ENCODE assay signal across 10 cellular contexts in genomic region chr7:98283887-98284222, GRCh38. TPM values are rescaled to one million over a fixed set of nuclear protein-coding genes. Genes with fewer than 3 reads are reported as not detected.
DNase-seq lines count a peak whose midpoint lies in the region; ATAC-seq and TF ChIP-seq lines count a peak whose summit lies in the region.
"Had no signal": no experiment of that assay in that cellular context is flagged by ENCODE, and none has a peak within 500 bp of the region (broad histone marks: within the 10 kb centered on the region; RNA-seq: fewer than 3 reads in every experiment).

No MANE protein-coding gene starts in this region.

- peaks cover 22% of the 10 kb centered on the region for H3K4me1 Mint-ChIP-seq in memory B cell

- H3K4me3 ChIP-seq in HL-60 (replicated peaks; ENCODE audit: insufficient read depth, low read length) (peak overlapping the region; percentile 70), breast epithelium (peak overlapping the region; percentile 91 to 100 (median 99)), stomach (peak overlapping the region; percentile 84 to 99 (median 96))

- peak overlapping the region; percentile 79 for H3K27ac ChIP-seq in HL-60 (replicated peaks)
- H3K27ac ChIP-seq in breast epithelium: peak overlapping the region; percentile 95 to 99
- H3K27ac ChIP-seq in stomach: peak overlapping the region; percentile 90 to 99 (median 99)

- H3K27me3 ChIP-seq in HL-60 (ENCODE audit: insufficient read depth, poor library complexity, severe bottlenecking): no peaks in the 10 kb centered on the region
- H3K27me3 ChIP-seq in breast epithelium: no peaks in the 10 kb centered on the region
- no peaks in the 10 kb centered on the region for H3K27me3 ChIP-seq in stomach

- no peaks in the 10 kb centered on the region for H3K27me3 Mint-ChIP-seq in memory B cell

- WGBS in stomach, 5 donors: 21 to 48% (median 35%) methylated on average over 3 to 8 of the region's 8 CpGs

- H3K4me1 ChIP-seq in breast epithelium (peaks cover 18 to 38% of the 10 kb centered on the region in 2 donors), stomach (peaks cover 71 to 89% (median 82%) of the 10 kb centered on the region in 4 donors)

- no peak overlapping the region for H3K4me3 Mint-ChIP-seq in memory B cell

- no peaks in the 10 kb centered on the region for H3K9me3 Mint-ChIP-seq in memory B cell

- no peak for TF ChIP-seq POLR2A in breast epithelium (IDR thresholded peaks at IDR 0.05)
- TF ChIP-seq POLR2A in stomach (IDR thresholded peaks at IDR 0.05): no peak
- no peak for TF ChIP-seq POLR2A in GM18505 (IDR thresholded peaks at IDR 0.05; ENCODE audit: borderline replicate concordance, extremely low read depth, insufficient read depth, insufficient read length)

- H3K9me3 ChIP-seq in breast epithelium: no peaks in the 10 kb centered on the region
- H3K9me3 ChIP-seq in stomach: no peaks in the 10 kb centered on the region

- ATAC-seq in memory B cell (ENCODE audit: low read depth): no peak
- ATAC-seq in GM18498 (IDR thresholded peaks at IDR 0.05; ENCODE audit: unreplicated experiment): no peak
- ATAC-seq in GM18505 (IDR thresholded peaks at IDR 0.05; ENCODE audit: unreplicated experiment): no peak

- no peak for TF ChIP-seq EP300 in stomach (IDR thresholded peaks at IDR 0.05)

- H3K36me3 Mint-ChIP-seq in memory B cell: peaks cover 1% of the 10 kb centered on the region

- intact Hi-C loops in breast epithelium (cut with DNase I; ENCODE audit: low total_unique reads): no loop called here
- intact Hi-C loops in stomach (cut with DNase I; ENCODE audit: low total_unique reads): no loop called here

- H3K36me3 ChIP-seq in breast epithelium (no peaks in the 10 kb centered on the region), stomach (peaks cover 0 to 21% (median 11%) of the 10 kb centered on the region in 4 donors)

- peak in 1 of 2 experiments; percentile 13 for DNase-seq in HL-60 (ENCODE audit: low read depth in 1 of 2, low spot score in 1 of 2)
- DNase-seq in breast epithelium (ENCODE audit: low spot score in 2 of 2): no peak
- no peak for DNase-seq in memory B cell (ENCODE audit: low spot score in 2 of 2)
- no peak for DNase-seq in stomach
- no peak for DNase-seq in DMS79 treated with DMSO at 0.1 percent for 48 hours (lab: John Stamatoyannopoulos, UW)
- DNase-seq in NCI-H2107 (lab: John Stamatoyannopoulos, UW): no peak
- DNase-seq: NCI-H2081 treated with DMSO at 0.1 percent for 48 hours; stimulated activated CD4-positive, alpha-beta T cell treated with anti-CD3 and anti-CD28 coated beads, Interleukin-2, amount 100 ng/mL, for 48 hours had no signal

- H3K27ac Mint-ChIP-seq in memory B cell: peak overlapping the region; percentile 67

- no peak for TF ChIP-seq CTCF in HL-60 (IDR thresholded peaks at IDR 0.05; ENCODE audit: insufficient read depth, low read length)
- no peak for TF ChIP-seq CTCF in breast epithelium (IDR thresholded peaks at IDR 0.05)
- no peak for TF ChIP-seq CTCF in stomach (IDR thresholded peaks at IDR 0.05)

RNA-seq across cellular contexts. Expression of gene BRI3, which starts 2.4 kb away (rescaled TPM):
- total RNA-seq in breast epithelium (10 to 100 TPM; 38.8 to 85.5 (median 56.4) TPM), stomach (10 to 100 TPM in 4 of 5 donors, not detected in 1; 25.9 to 92.8 (median 50.7) TPM)
- polyA plus RNA-seq in stomach: 100 to 1,000 TPM; 241 to 411 (median 328) TPM

RNA-seq across cellular contexts. Expression of gene TECPR1, which starts 31.8 kb away (rescaled TPM):
- 10 to 100 TPM; 14.7 to 29.7 (median 28.8) TPM for total RNA-seq in breast epithelium
- total RNA-seq in stomach: 10 to 100 TPM; 17.4 to 70.7 (median 35.6) TPM
- polyA plus RNA-seq in stomach: 10 to 100 TPM in 2 of 3 donors, 1 to 10 TPM in 1; 8.8 to 25.1 (median 11.2) TPM
